In genomic region chr1:245860681-245861552, GRCh38 we compare ENCODE assay signal across 1 cellular context.
TF ChIP-seq lines count a peak whose summit lies in the region.

No MANE protein-coding gene starts in this region.

TF ChIP-seq in SK-N-SH treated with all-trans-retinoic acid at 6 μM for 48 hours, 23 proteins besides CTCF, POLR2A, EP300 and RAD21 (continued from another document):
- TF ChIP-seq, protein P1, sequence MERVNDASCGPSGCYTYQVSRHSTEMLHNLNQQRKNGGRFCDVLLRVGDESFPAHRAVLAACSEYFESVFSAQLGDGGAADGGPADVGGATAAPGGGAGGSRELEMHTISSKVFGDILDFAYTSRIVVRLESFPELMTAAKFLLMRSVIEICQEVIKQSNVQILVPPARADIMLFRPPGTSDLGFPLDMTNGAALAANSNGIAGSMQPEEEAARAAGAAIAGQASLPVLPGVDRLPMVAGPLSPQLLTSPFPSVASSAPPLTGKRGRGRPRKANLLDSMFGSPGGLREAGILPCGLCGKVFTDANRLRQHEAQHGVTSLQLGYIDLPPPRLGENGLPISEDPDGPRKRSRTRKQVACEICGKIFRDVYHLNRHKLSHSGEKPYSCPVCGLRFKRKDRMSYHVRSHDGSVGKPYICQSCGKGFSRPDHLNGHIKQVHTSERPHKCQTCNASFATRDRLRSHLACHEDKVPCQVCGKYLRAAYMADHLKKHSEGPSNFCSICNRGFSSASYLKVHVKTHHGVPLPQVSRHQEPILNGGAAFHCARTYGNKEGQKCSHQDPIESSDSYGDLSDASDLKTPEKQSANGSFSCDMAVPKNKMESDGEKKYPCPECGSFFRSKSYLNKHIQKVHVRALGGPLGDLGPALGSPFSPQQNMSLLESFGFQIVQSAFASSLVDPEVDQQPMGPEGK (CRISPR knock-in tag; IDR thresholded peaks at IDR 0.05; ENCODE audit: borderline replicate concordance), result no peak
- TF ChIP-seq ZFP30 (CRISPR knock-in tag; IDR thresholded peaks at IDR 0.05) (no peak), CSDC2 (CRISPR knock-in tag; IDR thresholded peaks at IDR 0.05) (no peak)
